ENCODE assay signal across 7 cellular contexts in genomic region chr14:20454359-20454644, GRCh38. TPM values are rescaled to one million over a fixed set of nuclear protein-coding genes. Genes with fewer than 3 reads are reported as not detected.
DNase-seq lines count a peak whose midpoint lies in the region; ATAC-seq, FAIRE-seq and TF ChIP-seq lines count a peak whose summit lies in the region.
"Had no signal": no experiment of that assay in that cellular context is flagged by ENCODE, and none has a peak within 500 bp of the region (broad histone marks: within the 10 kb centered on the region; RNA-seq: fewer than 3 reads in every experiment).

No MANE protein-coding gene starts in this region.

- H3K9me3 ChIP-seq in T-helper 17 cell (ENCODE audit: control insufficient read depth, low read length, poor library complexity, severe bottlenecking) (no peaks in the 10 kb centered on the region), iPS-18a (ENCODE audit: control insufficient read depth, low read depth, low read length) (no peaks in the 10 kb centered on the region)

- no peak for FAIRE-seq in GM12892 (lab: Jason Lieb, UNC)

- H3K27me3 Mint-ChIP-seq in T-helper 17 cell: no peaks in the 10 kb centered on the region

- peaks cover 9% of the 10 kb centered on the region for H3K36me3 Mint-ChIP-seq in T-helper 17 cell (ENCODE audit: low read depth)

- peaks cover 61% of the 10 kb centered on the region for H3K36me3 ChIP-seq in iPS-18a (ENCODE audit: control insufficient read depth, low read depth, low read length)

- ATAC-seq in GM19438 (IDR thresholded peaks at IDR 0.05; ENCODE audit: low read depth, unreplicated experiment) (peak; percentile 41), HG03432 (IDR thresholded peaks at IDR 0.05; ENCODE audit: unreplicated experiment) (peak; percentile 51), T-helper 17 cell (peak; percentile 65)

- H3K27me3 ChIP-seq in iPS-18a (ENCODE audit: control insufficient read depth, insufficient read depth, low read length): no peaks in the 10 kb centered on the region

- H3K27ac Mint-ChIP-seq in T-helper 17 cell: no peak overlapping the region
- H3K27ac Mint-ChIP-seq: nephron had no signal

- peak overlapping the region; percentile 97 for H3K27ac ChIP-seq in iPS-18a (ENCODE audit: low read length)

- H3K4me1 Mint-ChIP-seq in T-helper 17 cell: peaks cover 9% of the 10 kb centered on the region
- H3K4me1 Mint-ChIP-seq: nephron had no signal

- TF ChIP-seq POLR2A in GM12892 (IDR thresholded peaks at IDR 0.05; ENCODE audit: low read depth, low read length): no peak

- no peak overlapping the region for H3K4me3 Mint-ChIP-seq in T-helper 17 cell

- H3K4me1 ChIP-seq in iPS-18a (ENCODE audit: control insufficient read depth, low read depth, low read length): peaks cover 3% of the 10 kb centered on the region

- H3K4me3 ChIP-seq in iPS-18a (ENCODE audit: low read length): peak overlapping the region; percentile 97

- peak overlapping the region; percentile 99 for H3K9ac ChIP-seq in iPS-18a (ENCODE audit: low read length)

- DNase-seq in T-helper 17 cell (peak; percentile 65 to 83 (median 80)), GM12892 (ENCODE audit: insufficient read length) (no peak), HCEC 1CT (no peak)

RNA-seq across cellular contexts. Expression of gene OSGEP, which starts 0.3 kb away (rescaled TPM):
- 10 to 100 TPM; 48.9 to 55.3 TPM for total RNA-seq in T-helper 17 cell
- 41.4 TPM for polyA plus RNA-seq in GM12892 (2012; ENCODE audit: missing spikeins)

RNA-seq across cellular contexts. Expression of gene APEX1, which starts 0.7 kb away (rescaled TPM):
- 100 to 1,000 TPM in 1 of 2 donors, 10 to 100 TPM in 1; 89.6 to 113 TPM for total RNA-seq in T-helper 17 cell
- polyA plus RNA-seq in GM12892 (2012; ENCODE audit: missing spikeins): 308 TPM

RNA-seq across cellular contexts. Expression of gene PIP4P1, which starts 6.9 kb away (rescaled TPM):
- total RNA-seq in T-helper 17 cell: 10 to 100 TPM; 58.5 to 58.9 TPM
- 26.1 TPM for polyA plus RNA-seq in GM12892 (2012; ENCODE audit: missing spikeins)

RNA-seq across cellular contexts. Expression of gene PNP, which starts 14.9 kb away (rescaled TPM):
- 100 to 1,000 TPM in 1 of 2 donors, 10 to 100 TPM in 1; 79.8 to 127 TPM for total RNA-seq in T-helper 17 cell
- 77.8 TPM for polyA plus RNA-seq in GM12892 (2012; ENCODE audit: missing spikeins)

RNA-seq across cellular contexts. Expression of gene KLHL33, which starts 18.3 kb away (rescaled TPM):
- total RNA-seq in T-helper 17 cell: under 1 TPM; 0.39 to 0.47 TPM
- polyA plus RNA-seq in GM12892 (2012; ENCODE audit: missing spikeins): 0.06 TPM

Comparison
In these comparisons a context has a peak if more than half of its experiments do, and no peak if none do; other contexts are left out.
1. DNase-seq: peak in T-helper 17 cell (3 of 3); none in GM12892 (single experiment) and HCEC 1CT (single experiment).
2. Peak in every context shown above with its lines, with median percentiles within 50 percentile points of each other: ATAC-seq.